Comparison of ENCODE assay signal across 30 cellular contexts in genomic region chr19:56310462-56310861, GRCh38. TPM values are rescaled to one million over a fixed set of nuclear protein-coding genes. Genes with fewer than 3 reads are reported as not detected.
"Had no signal": no experiment of that assay in that cellular context is flagged by ENCODE, and none has a peak within 500 bp of the region (broad histone marks: within the 10 kb centered on the region; RNA-seq: fewer than 3 reads in every experiment).

No MANE protein-coding gene starts in this region.

- H3K27ac Mint-ChIP-seq: activated CD4-positive, alpha-beta memory T cell treated with anti-CD3 and anti-CD28 coated beads, Interleukin-2, amount 10 ng/mL, durations not matched to agents 7 days and 5 days; activated CD4-positive, alpha-beta T cell treated with anti-CD3 and anti-CD28 coated beads, Interleukin-2, amount 10 ng/mL, durations not matched to agents 7 days and 5 days; activated naive CD8-positive, alpha-beta T cell; activated T-helper 17 cell treated with anti-CD3 and anti-CD28 coated beads, Interleukin-2, amount 50 U/mL, for 72 hours; effector memory CD8-positive, alpha-beta T cell had no signal

- H3K27me3 Mint-ChIP-seq: activated CD4-positive, alpha-beta memory T cell treated with anti-CD3 and anti-CD28 coated beads, Interleukin-2, amount 10 ng/mL, durations not matched to agents 7 days and 5 days; activated CD4-positive, alpha-beta T cell treated with anti-CD3 and anti-CD28 coated beads, Interleukin-2, amount 10 ng/mL, durations not matched to agents 7 days and 5 days; activated naive CD8-positive, alpha-beta T cell; activated T-helper 17 cell treated with anti-CD3 and anti-CD28 coated beads, Interleukin-2, amount 50 U/mL, for 72 hours; dendritic cell treated with granulocyte-macrophage colony-stimulating factor and Interleukin-4, amounts not matched to agents 40 ng/mL and 50 ng/mL, for 4 days; effector memory CD8-positive, alpha-beta T cell had no signal

- H3K9me3 Mint-ChIP-seq: activated CD4-positive, alpha-beta memory T cell treated with anti-CD3 and anti-CD28 coated beads, Interleukin-2, amount 10 ng/mL, durations not matched to agents 7 days and 5 days; activated CD4-positive, alpha-beta T cell treated with anti-CD3 and anti-CD28 coated beads, Interleukin-2, amount 10 ng/mL, durations not matched to agents 7 days and 5 days; dendritic cell treated with granulocyte-macrophage colony-stimulating factor and Interleukin-4, amounts not matched to agents 40 ng/mL and 50 ng/mL, for 4 days; effector memory CD8-positive, alpha-beta T cell had no signal

- DNase-seq: activated CD4-positive, alpha-beta memory T cell treated with anti-CD3 and anti-CD28 coated beads, Interleukin-2, amount 10 ng/mL, durations not matched to agents 7 days and 5 days; activated CD4-positive, alpha-beta T cell treated with anti-CD3 and anti-CD28 coated beads for 1 hour; activated CD4-positive, alpha-beta T cell treated with anti-CD3 and anti-CD28 coated beads for 4 hours; activated CD4-positive, alpha-beta T cell treated with anti-CD3 and anti-CD28 coated beads, Interleukin-2, amount 10 ng/mL, durations not matched to agents 7 days and 5 days; activated CD4-positive, alpha-beta T cell treated with anti-CD3 and anti-CD28 coated beads, Interleukin-2, amount 50 U/mL, for 4 hours; activated effector memory CD4-positive, alpha-beta T cell treated with Interleukin-2 at 50 U/mL for 16 hours; activated gamma-delta T cell treated with Interleukin-2 at 50 U/mL for 16 hours; activated naive CD4-positive, alpha-beta T cell treated with anti-CD3 and anti-CD28 coated beads, Interleukin-2, amount 50 U/mL, for 16 hours; activated naive CD4-positive, alpha-beta T cell treated with Interleukin-2 at 50 U/mL for 16 hours; activated T-cell treated with anti-CD3 and anti-CD28 coated beads, Interleukin-2, amount 50 U/mL, for 4 hours; amniotic stem cell; anterior cingulate cortex; brain microvascular endothelial cell; caudate nucleus; cerebellar nuclear complex; effector CD4-positive, alpha-beta T cell; effector memory CD8-positive, alpha-beta T cell; esophagus squamous epithelium; foreskin melanocyte; heart right ventricle; T-helper 2 cell had no signal

- H3K4me3 Mint-ChIP-seq: activated CD4-positive, alpha-beta memory T cell treated with anti-CD3 and anti-CD28 coated beads, Interleukin-2, amount 10 ng/mL, durations not matched to agents 7 days and 5 days; activated CD4-positive, alpha-beta T cell treated with anti-CD3 and anti-CD28 coated beads, Interleukin-2, amount 10 ng/mL, durations not matched to agents 7 days and 5 days; activated naive CD8-positive, alpha-beta T cell; activated T-cell treated with anti-CD3 and anti-CD28 coated beads, Interleukin-2, amount 50 U/mL, for 4 hours; activated T-helper 17 cell treated with anti-CD3 and anti-CD28 coated beads, Interleukin-2, amount 50 U/mL, for 72 hours; dendritic cell treated with granulocyte-macrophage colony-stimulating factor and Interleukin-4, amounts not matched to agents 40 ng/mL and 50 ng/mL, for 4 days; effector memory CD8-positive, alpha-beta T cell had no signal

- FAIRE-seq: astrocyte, endothelial cell of umbilical vein had no signal

- H3K27me3 ChIP-seq: brain microvascular endothelial cell, esophagus squamous epithelium, gastroesophageal sphincter, heart right ventricle had no signal

- ATAC-seq: activated T-cell treated with anti-CD3 and anti-CD28 coated beads, Interleukin-2, amount 50 U/mL, for 4 hours; activated T-helper 17 cell treated with anti-CD3 and anti-CD28 coated beads, Interleukin-2, amount 50 U/mL, for 72 hours; effector memory CD8-positive, alpha-beta T cell; gastroesophageal sphincter; heart right ventricle had no signal

- H3K4me3 ChIP-seq: coronary artery, esophagus squamous epithelium, gastroesophageal sphincter, heart right ventricle had no signal

- H3K36me3 ChIP-seq: brain microvascular endothelial cell had no signal

RNA-seq across cellular contexts. Expression of gene EDDM13, which starts 37.9 kb away (rescaled TPM):
- total RNA-seq: astrocyte, endothelial cell of umbilical vein, fibroblast of lung, fibroblast of villous mesenchyme, gastroesophageal sphincter had no signal
